Comparison of ENCODE assay signal across 10 cellular contexts in genomic region chr5:138349842-138350635, GRCh38. TPM values are rescaled to one million over a fixed set of nuclear protein-coding genes. Genes with fewer than 3 reads are reported as not detected.
DNase-seq lines count a peak whose midpoint lies in the region; ATAC-seq and TF ChIP-seq lines count a peak whose summit lies in the region.
"Had no signal": no experiment of that assay in that cellular context is flagged by ENCODE, and none has a peak within 500 bp of the region (broad histone marks: within the 10 kb centered on the region; RNA-seq: fewer than 3 reads in every experiment).

No MANE protein-coding gene starts in this region.

- intact Hi-C loops in sciatic nerve (cut with DNase I) = no loop called here

- in situ Hi-C loops in GM13977 (cut with MboI; ENCODE audit: low pct_unique_long_range_greater_than_20kb, low sequenced_read_pairs, unreplicated experiment) = no loop called here

- peaks cover 22% of the 10 kb centered on the region for H3K36me3 ChIP-seq in RWPE2 (ENCODE audit: low read depth)

- H3K27ac ChIP-seq in RWPE2 (ENCODE audit: poor library complexity, severe bottlenecking) = peak overlapping the region; percentile 60

- DNase-seq in GM13977 (ENCODE audit: low spot score) (peak; percentile 7), RWPE2 (ENCODE audit: low spot score) (no peak), fibroblast of mammary gland (ENCODE audit: low read depth) (peak; percentile 70), sciatic nerve (ENCODE audit: low spot score) (no peak), 8988T (no peak), HT-29 (ENCODE audit: low spot score) (no peak)
- no peak for DNase-seq in stimulated activated naive CD4-positive, alpha-beta T cell (lab: John Stamatoyannopoulos, UW)
- DNase-seq: activated CD4-positive, alpha-beta T cell treated with anti-CD3 and anti-CD28 coated beads for 4 hours; activated naive CD4-positive, alpha-beta T cell treated with anti-CD3 and anti-CD28 coated beads for 36 hours; NCI-H146 had no signal

- ATAC-seq in RWPE2 (ENCODE audit: low read depth) = no peak
- ATAC-seq in sciatic nerve = peak; percentile 31

- peaks cover 11% of the 10 kb centered on the region for H3K4me1 ChIP-seq in RWPE2 (ENCODE audit: insufficient read depth, poor library complexity, severe bottlenecking)

- TF ChIP-seq CTCF in GM13977 (IDR thresholded peaks at IDR 0.05; ENCODE audit: extremely low read depth, insufficient read depth, missing control alignments) (no peak), RWPE2 (IDR thresholded peaks at IDR 0.05; ENCODE audit: poor library complexity, severe bottlenecking) (no peak), fibroblast of mammary gland (conservative IDR thresholded peaks at IDR 0.05; ENCODE audit: control insufficient read depth, insufficient read depth, low read depth, low read length) (no peak)

- H3K9me3 ChIP-seq in RWPE2 (ENCODE audit: severe bottlenecking) = peaks cover 3% of the 10 kb centered on the region

- no peaks in the 10 kb centered on the region for H3K27me3 ChIP-seq in RWPE2 (ENCODE audit: insufficient read depth, poor library complexity, severe bottlenecking)

- H3K4me3 ChIP-seq in RWPE2 (ENCODE audit: severe bottlenecking) (no peak overlapping the region), fibroblast of mammary gland (ENCODE audit: control insufficient read depth, low read depth, low read length) (no peak overlapping the region)

RNA-seq across cellular contexts. Expression of gene KDM3B, which starts 2.4 kb away (rescaled TPM):
- total RNA-seq in sciatic nerve = 73.7 TPM
- total RNA-seq in HT-29 (2014; rRNA removed; shearing (Covaris generic)) = 34.9 and 36.2 TPM in 2 replicates

RNA-seq across cellular contexts. Expression of gene FAM53C, which starts 12.0 kb away (rescaled TPM):
- 25.6 TPM for total RNA-seq in sciatic nerve
- 30.4 and 37.5 TPM in 2 replicates for total RNA-seq in HT-29 (2014; rRNA removed; shearing (Covaris generic))

RNA-seq across cellular contexts. Expression of gene CDC25C, which starts 18.4 kb away (rescaled TPM):
- not detected for total RNA-seq in sciatic nerve
- 13.4 and 13.6 TPM in 2 replicates for total RNA-seq in HT-29 (2014; rRNA removed; shearing (Covaris generic))

Comparison
In these comparisons a context has a peak if more than half of its experiments do, and no peak if none do; other contexts are left out.
1. DNase-seq: peak in GM13977 (single experiment) and fibroblast of mammary gland (single experiment); none in RWPE2 (single experiment), sciatic nerve (single experiment), stimulated activated naive CD4-positive, alpha-beta T cell (0 of 6), 8988T (single experiment) and HT-29 (single experiment).
2. RNA of gene CDC25C, which starts 18.4 kb away (total RNA-seq): 13.4 to 13.6 TPM in HT-29; not detected in sciatic nerve (single experiment); every median in the first group is over 10 times any median in the second.